ENCODE assay signal across 14 cellular contexts in the genomic region with DNA sequence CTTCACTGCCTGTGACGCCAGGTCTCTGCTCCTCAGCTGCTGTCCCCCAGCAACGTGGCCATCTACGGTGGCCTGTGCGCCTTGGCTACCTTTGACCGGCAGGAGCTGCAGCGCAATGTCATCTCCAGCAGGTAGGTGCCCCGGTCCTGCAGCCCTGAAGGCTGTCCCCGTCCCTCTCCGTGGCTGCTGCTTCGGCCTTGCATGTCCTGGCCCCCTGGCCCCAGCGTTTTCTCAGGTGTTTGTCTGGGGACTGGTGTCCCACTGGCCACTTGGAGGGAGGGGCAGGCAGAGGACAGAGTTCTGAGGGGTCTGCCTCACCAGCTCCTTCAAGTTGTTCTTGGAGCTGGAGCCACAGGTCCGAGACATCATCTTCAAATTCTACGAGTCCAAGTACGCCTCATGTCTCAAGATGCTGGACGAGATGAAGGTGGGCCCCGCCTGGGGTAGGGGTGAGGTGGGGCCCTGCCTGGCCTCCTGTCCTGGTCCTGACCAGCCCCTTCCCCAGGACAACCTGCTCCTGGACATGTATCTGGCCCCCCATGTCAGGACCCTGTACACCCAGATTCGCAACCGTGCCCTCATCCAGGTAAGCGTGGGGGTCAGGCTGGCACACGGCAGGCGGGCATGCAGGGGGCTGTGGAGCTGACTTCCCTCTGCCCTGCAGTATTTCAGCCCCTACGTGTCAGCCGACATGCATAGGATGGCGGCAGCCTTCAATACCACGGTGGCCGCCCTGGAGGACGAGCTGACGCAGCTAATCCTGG. TPM values are rescaled to one million over a fixed set of nuclear protein-coding genes. Genes with fewer than 3 reads are reported as not detected.
DNase-seq lines count a peak whose midpoint lies in the region; ATAC-seq and TF ChIP-seq lines count a peak whose summit lies in the region.
"Had no signal": no experiment of that assay in that cellular context is flagged by ENCODE, and none has a peak within 500 bp of the region (broad histone marks: within the 10 kb centered on the region; RNA-seq: fewer than 3 reads in every experiment).

No MANE protein-coding gene starts in this region.

- H3K9me3 Mint-ChIP-seq in Caco-2 (ENCODE audit: unreplicated experiment) (no peaks in the 10 kb centered on the region), neural crest cell (no peaks in the 10 kb centered on the region)

- peak overlapping the region; percentile 0; the same call in 1 of the 2 replicates for H3K27ac ChIP-seq in C4-2B
- peak overlapping the region; percentile 79 for H3K27ac ChIP-seq in RWPE1
- H3K27ac ChIP-seq: HL-60, SJCRH30 had no signal

- intact Hi-C loops in Caco-2 (cut with micrococcal nuclease; ENCODE audit: unreplicated experiment): no loop called here

- H3K27ac Mint-ChIP-seq in Caco-2 (ENCODE audit: unreplicated experiment): peak overlapping the region; percentile 29
- no peak overlapping the region for H3K27ac Mint-ChIP-seq in neural crest cell (ENCODE audit: unreplicated experiment)

- CTCF ChIA-PET in Caco-2 (lab: Charles Lee) (interaction anchor here (1.0 to 1.1 kb wide), 2 partner anchors 19 to 25 kb away, joined by 3 to 7 read pairs; partner anchors contain the start of genes DCXR and RAC3), RWPE1 (lab: Yijun Ruan, JAX) (interaction anchor here (1.0 kb wide), 1 partner anchor 20 kb away, joined by 3 read pairs; no protein-coding TSS in a partner anchor)

- H3K27me3 Mint-ChIP-seq in Caco-2 (ENCODE audit: insufficient read depth, unreplicated experiment) (no peaks in the 10 kb centered on the region), neural crest cell (ENCODE audit: low read depth) (no peaks in the 10 kb centered on the region)

- H3K9me3 ChIP-seq in Caco-2: no peaks in the 10 kb centered on the region
- H3K9me3 ChIP-seq: SJCRH30 had no signal

- DNase-seq in Caco-2 (no peak), RWPE1 (ENCODE audit: low spot score) (no peak), neural crest cell (ENCODE audit: low read depth, low spot score) (no peak), NCI-H524 treated with DMSO at 0.1 percent for 48 hours (lab: John Stamatoyannopoulos, UW) (no peak), GM19238 (ENCODE audit: insufficient read length, low spot score) (no peak)
- DNase-seq: KBM-7, NCI-H146, NCI-H2107, NCI-H774, SJCRH30, SW 1271 had no signal

- no peak for ATAC-seq in HG02885 (IDR thresholded peaks at IDR 0.05; ENCODE audit: poor library complexity, unreplicated experiment)

- no peak overlapping the region for H3K4me3 ChIP-seq in Caco-2 (ENCODE audit: low read depth, low read length)
- H3K4me3 ChIP-seq: SJCRH30 had no signal

- H3K36me3 Mint-ChIP-seq in Caco-2 (ENCODE audit: insufficient read depth, unreplicated experiment): peaks cover 63% of the 10 kb centered on the region
- no peaks in the 10 kb centered on the region for H3K36me3 Mint-ChIP-seq in neural crest cell (ENCODE audit: low read depth)

- H3K4me3 Mint-ChIP-seq in Caco-2 (ENCODE audit: unreplicated experiment): no peak overlapping the region
- H3K4me3 Mint-ChIP-seq in neural crest cell: peak overlapping the region; percentile 47

- peaks cover 1% of the 10 kb centered on the region; the same call in 1 of the 2 replicates for H3K36me3 ChIP-seq in Caco-2 (ENCODE audit: control insufficient read depth, insufficient read depth, low read length)

- no peaks in the 10 kb centered on the region; the same call in 1 of the 2 replicates for H3K4me1 ChIP-seq in Caco-2

- no peaks in the 10 kb centered on the region for H3K4me1 Mint-ChIP-seq in Caco-2 (ENCODE audit: low read depth, unreplicated experiment)
- no peaks in the 10 kb centered on the region for H3K4me1 Mint-ChIP-seq in neural crest cell

- BruUV-seq in Caco-2 (replicated peaks; lab: Mats Ljungman, UMichigan): no TSS peak

- no peaks in the 10 kb centered on the region for H3K27me3 ChIP-seq in Caco-2 (replicated peaks; ENCODE audit: control insufficient read depth, insufficient read depth, low read length)
- H3K27me3 ChIP-seq: SJCRH30 had no signal

- TF ChIP-seq CTCF in C4-2B (conservative IDR thresholded peaks at IDR 0.05) (no peak), Caco-2 (IDR thresholded peaks at IDR 0.05; ENCODE audit: insufficient read depth in 1 of 2, low read depth in 1 of 2, low read length in 1 of 2, severe bottlenecking in 1 of 2, unreplicated experiment in 1 of 2) (no peak), RWPE1 (conservative IDR thresholded peaks at IDR 0.05; ENCODE audit: low read depth) (no peak), neural crest cell (conservative IDR thresholded peaks at IDR 0.05) (no peak)

- POLR2A ChIA-PET in Caco-2 (lab: Charles Lee) (no interaction called here), RWPE1 (lab: Yijun Ruan, JAX; ENCODE audit: low non-redundant PET) (no interaction called here)

RNA-seq across cellular contexts. Expression of gene GPS1, which starts 4.4 kb away (rescaled TPM):
- total RNA-seq in Caco-2 (2022) (185 and 195 TPM in 2 replicates), neural crest cell (154 and 156 TPM in 2 replicates)

RNA-seq across cellular contexts. Expression of gene RFNG, which starts 4.5 kb away (rescaled TPM):
- 33.0 and 35.5 TPM in 2 replicates for total RNA-seq in Caco-2 (2022)
- 44.5 and 46.0 TPM in 2 replicates for total RNA-seq in neural crest cell

RNA-seq across cellular contexts. Expression of gene DUS1L, which starts 9.5 kb away (rescaled TPM):
- 129 TPM in 2 replicates for total RNA-seq in Caco-2 (2022)
- 126 and 131 TPM in 2 replicates for total RNA-seq in neural crest cell

RNA-seq across cellular contexts. Expression of gene DCXR, which starts 18.6 kb away (rescaled TPM):
- 197 and 208 TPM in 2 replicates for total RNA-seq in Caco-2 (2022)
- 198 and 199 TPM in 2 replicates for total RNA-seq in neural crest cell

RNA-seq across cellular contexts. Expression of gene RAC3, which starts 24.7 kb away (rescaled TPM):
- total RNA-seq in Caco-2 (2022): 94.5 and 96.7 TPM in 2 replicates
- total RNA-seq in neural crest cell: 73.6 and 75.0 TPM in 2 replicates
